Comparison of ENCODE assay signal across 10 cellular contexts in the genomic region with DNA sequence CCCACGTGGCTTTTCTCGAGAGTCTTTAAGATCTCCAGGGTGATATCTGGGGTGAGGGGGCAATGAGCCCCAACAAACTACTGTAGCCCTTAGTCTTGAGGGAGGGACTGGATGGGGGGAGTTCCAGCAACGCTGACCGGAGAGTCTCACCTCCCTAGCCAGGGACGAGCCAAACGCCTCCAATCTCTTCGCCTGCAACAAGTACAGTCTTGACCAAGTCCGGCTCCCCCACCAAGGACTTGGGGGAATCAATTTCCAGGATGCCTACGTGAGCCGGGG. TPM values are rescaled to one million over a fixed set of nuclear protein-coding genes. Genes with fewer than 3 reads are reported as not detected.
DNase-seq lines count a peak whose midpoint lies in the region; TF ChIP-seq lines count a peak whose summit lies in the region.
"Had no signal": no experiment of that assay in that cellular context is flagged by ENCODE, and none has a peak within 500 bp of the region (broad histone marks: within the 10 kb centered on the region; RNA-seq: fewer than 3 reads in every experiment).

No MANE protein-coding gene starts in this region.

- TF ChIP-seq CTCF in astrocyte of the cerebellum (IDR thresholded peaks at IDR 0.05; ENCODE audit: low read depth, low read length, missing control alignments) (no peak), hepatocyte (IDR thresholded peaks at IDR 0.05; ENCODE audit: poor library complexity) (no peak), progenitor cell of endocrine pancreas (IDR thresholded peaks at IDR 0.05; ENCODE audit: unreplicated experiment) (no peak)

- H3K27me3 ChIP-seq in CD8-positive, alpha-beta memory T cell (ENCODE audit: insufficient read depth, low read length, poor library complexity, severe bottlenecking): peaks cover 26% of the 10 kb centered on the region
- H3K27me3 ChIP-seq in hepatocyte: no peaks in the 10 kb centered on the region

- no peak for DNase-seq in CD8-positive, alpha-beta memory T cell
- no peak for DNase-seq in astrocyte of the cerebellum (ENCODE audit: low read depth)
- no peak for DNase-seq in hepatocyte (ENCODE audit: low spot score)
- DNase-seq in progenitor cell of endocrine pancreas (ENCODE audit: low spot score, unreplicated experiment): no peak
- no peak for DNase-seq in NCI-H1436 (lab: John Stamatoyannopoulos, UW)
- no peak for DNase-seq in activated T-helper 2 cell treated with anti-CD3 and anti-CD28 coated beads, Interferon-gamma antibody, Interleukin-2, Interleukin-4, amounts not matched to agents 10 μg/mL and 5 μg/mL and 100 μg/mL, durations not matched to agents 14 hours and 24 hours and 36 hours (ENCODE audit: low spot score)
- no peak for DNase-seq in NCI-H524 (lab: John Stamatoyannopoulos, UW)
- no peak for DNase-seq in hippocampal formation (lab: John Stamatoyannopoulos, UW)
- DNase-seq: activated CD8-positive, alpha-beta memory T cell treated with anti-CD3 and anti-CD28 coated beads, Interleukin-2, amount 10 ng/mL, durations not matched to agents 7 days and 5 days; CD4-positive, CD25-positive, alpha-beta regulatory T cell had no signal

- intact Hi-C loops in activated T-helper 2 cell treated with anti-CD3 and anti-CD28 coated beads, Interferon-gamma antibody, Interleukin-2, Interleukin-4, amounts not matched to agents 10 μg/mL and 5 μg/mL and 100 μg/mL, durations not matched to agents 14 hours and 24 hours and 36 hours (cut with micrococcal nuclease): loop anchor here (5.0 kb wide), 1 partner anchor 336 kb away; no protein-coding TSS in a partner anchor

- no peaks in the 10 kb centered on the region for H3K4me1 ChIP-seq in CD8-positive, alpha-beta memory T cell (ENCODE audit: insufficient read depth, low read length)
- H3K4me1 ChIP-seq in hepatocyte (ENCODE audit: insufficient read depth): peaks cover 57% of the 10 kb centered on the region

- H3K4me3 ChIP-seq in CD8-positive, alpha-beta memory T cell (ENCODE audit: low read length): no peak overlapping the region
- peak overlapping the region; percentile 58 for H3K4me3 ChIP-seq in astrocyte of the cerebellum (ENCODE audit: low read depth, low read length)
- H3K4me3 ChIP-seq in hepatocyte: peak overlapping the region; percentile 77

- no peaks in the 10 kb centered on the region for H3K36me3 Mint-ChIP-seq in CD8-positive, alpha-beta memory T cell
- peaks cover 4% of the 10 kb centered on the region for H3K36me3 Mint-ChIP-seq in progenitor cell of endocrine pancreas (ENCODE audit: insufficient read depth)
- H3K36me3 Mint-ChIP-seq in activated T-helper 2 cell treated with anti-CD3 and anti-CD28 coated beads, Interferon-gamma antibody, Interleukin-2, Interleukin-4, amounts not matched to agents 10 μg/mL and 5 μg/mL and 100 μg/mL, durations not matched to agents 14 hours and 24 hours and 36 hours (ENCODE audit: low read depth): no peaks in the 10 kb centered on the region
- H3K36me3 Mint-ChIP-seq: activated CD8-positive, alpha-beta memory T cell treated with anti-CD3 and anti-CD28 coated beads, Interleukin-2, amount 10 ng/mL, durations not matched to agents 7 days and 5 days; CD4-positive, CD25-positive, alpha-beta regulatory T cell had no signal

- no peak overlapping the region for H3K4me3 Mint-ChIP-seq in CD8-positive, alpha-beta memory T cell
- H3K4me3 Mint-ChIP-seq in progenitor cell of endocrine pancreas (ENCODE audit: low read depth): peak overlapping the region; percentile 91
- no peak overlapping the region for H3K4me3 Mint-ChIP-seq in activated T-helper 2 cell treated with anti-CD3 and anti-CD28 coated beads, Interferon-gamma antibody, Interleukin-2, Interleukin-4, amounts not matched to agents 10 μg/mL and 5 μg/mL and 100 μg/mL, durations not matched to agents 14 hours and 24 hours and 36 hours (ENCODE audit: low read depth)
- H3K4me3 Mint-ChIP-seq: activated CD8-positive, alpha-beta memory T cell treated with anti-CD3 and anti-CD28 coated beads, Interleukin-2, amount 10 ng/mL, durations not matched to agents 7 days and 5 days; CD4-positive, CD25-positive, alpha-beta regulatory T cell had no signal

- peak overlapping the region; percentile 28 for H2AFZ ChIP-seq in hepatocyte

- no peaks in the 10 kb centered on the region for H3K9me3 ChIP-seq in CD8-positive, alpha-beta memory T cell (ENCODE audit: low read length)
- no peaks in the 10 kb centered on the region for H3K9me3 ChIP-seq in hepatocyte (ENCODE audit: low read depth)

- peaks cover 34% of the 10 kb centered on the region for H3K79me2 ChIP-seq in hepatocyte

- peak overlapping the region; percentile 95 for H3K4me2 ChIP-seq in hepatocyte

- CTCF ChIA-PET in CD8-positive, alpha-beta memory T cell (lab: Charles Lee): no interaction called here

- peaks cover 21% of the 10 kb centered on the region for H4K20me1 ChIP-seq in hepatocyte (ENCODE audit: insufficient read depth, poor library complexity, severe bottlenecking)

- peaks cover 62 to 68% of the 10 kb centered on the region in 2 donors for H3K27me3 Mint-ChIP-seq in CD8-positive, alpha-beta memory T cell
- H3K27me3 Mint-ChIP-seq in progenitor cell of endocrine pancreas: no peaks in the 10 kb centered on the region
- peaks cover 65% of the 10 kb centered on the region for H3K27me3 Mint-ChIP-seq in activated T-helper 2 cell treated with anti-CD3 and anti-CD28 coated beads, Interferon-gamma antibody, Interleukin-2, Interleukin-4, amounts not matched to agents 10 μg/mL and 5 μg/mL and 100 μg/mL, durations not matched to agents 14 hours and 24 hours and 36 hours (ENCODE audit: low read depth)

- WGBS in hepatocyte (ENCODE audit: low lambda C conversion rate, missing lambda C conversion rate): 6% methylated on average over 10 of the region's 10 CpGs

- H3K36me3 ChIP-seq in CD8-positive, alpha-beta memory T cell (ENCODE audit: insufficient read depth, low read length): no peaks in the 10 kb centered on the region
- no peaks in the 10 kb centered on the region for H3K36me3 ChIP-seq in hepatocyte (replicated peaks; ENCODE audit: insufficient read depth, low read depth)

- H3K27ac ChIP-seq in CD8-positive, alpha-beta memory T cell (ENCODE audit: low read depth, low read length): peak overlapping the region; percentile 73
- H3K27ac ChIP-seq in hepatocyte: peak overlapping the region; percentile 94

- in situ Hi-C loops in astrocyte of the cerebellum (cut with HindIII; ENCODE audit: low sequenced_read_pairs): no loop called here

- H3K9me2 ChIP-seq in hepatocyte (replicated peaks; ENCODE audit: insufficient read depth): no peaks in the 10 kb centered on the region

- no peak overlapping the region for H3K27ac Mint-ChIP-seq in CD8-positive, alpha-beta memory T cell
- H3K27ac Mint-ChIP-seq in progenitor cell of endocrine pancreas: peak overlapping the region; percentile 91
- no peak overlapping the region for H3K27ac Mint-ChIP-seq in activated T-helper 2 cell treated with anti-CD3 and anti-CD28 coated beads, Interferon-gamma antibody, Interleukin-2, Interleukin-4, amounts not matched to agents 10 μg/mL and 5 μg/mL and 100 μg/mL, durations not matched to agents 14 hours and 24 hours and 36 hours
- H3K27ac Mint-ChIP-seq: activated CD8-positive, alpha-beta memory T cell treated with anti-CD3 and anti-CD28 coated beads, Interleukin-2, amount 10 ng/mL, durations not matched to agents 7 days and 5 days; CD4-positive, CD25-positive, alpha-beta regulatory T cell had no signal

- peaks cover 5 to 23% (median 10%) of the 10 kb centered on the region in 3 donors for H3K4me1 Mint-ChIP-seq in CD8-positive, alpha-beta memory T cell
- peaks cover 41% of the 10 kb centered on the region for H3K4me1 Mint-ChIP-seq in progenitor cell of endocrine pancreas (ENCODE audit: low read depth)
- no peaks in the 10 kb centered on the region for H3K4me1 Mint-ChIP-seq in activated T-helper 2 cell treated with anti-CD3 and anti-CD28 coated beads, Interferon-gamma antibody, Interleukin-2, Interleukin-4, amounts not matched to agents 10 μg/mL and 5 μg/mL and 100 μg/mL, durations not matched to agents 14 hours and 24 hours and 36 hours (ENCODE audit: low read depth)
- H3K4me1 Mint-ChIP-seq: activated CD8-positive, alpha-beta memory T cell treated with anti-CD3 and anti-CD28 coated beads, Interleukin-2, amount 10 ng/mL, durations not matched to agents 7 days and 5 days had no signal

- peaks cover 0 to 2% (median 0%) of the 10 kb centered on the region in 5 donors for H3K9me3 Mint-ChIP-seq in CD8-positive, alpha-beta memory T cell
- H3K9me3 Mint-ChIP-seq in progenitor cell of endocrine pancreas (ENCODE audit: low read depth): no peaks in the 10 kb centered on the region
- no peaks in the 10 kb centered on the region for H3K9me3 Mint-ChIP-seq in activated T-helper 2 cell treated with anti-CD3 and anti-CD28 coated beads, Interferon-gamma antibody, Interleukin-2, Interleukin-4, amounts not matched to agents 10 μg/mL and 5 μg/mL and 100 μg/mL, durations not matched to agents 14 hours and 24 hours and 36 hours

- POLR2A ChIA-PET in CD8-positive, alpha-beta memory T cell (lab: Charles Lee): no interaction called here

RNA-seq across cellular contexts. Expression of a gene that starts 0.4 kb away (rescaled TPM):
- not detected for total RNA-seq in CD8-positive, alpha-beta memory T cell
- not detected for polyA plus RNA-seq in CD8-positive, alpha-beta memory T cell
- total RNA-seq in hepatocyte: 36.4 and 51.7 TPM in 2 replicates
- polyA plus RNA-seq in hepatocyte: 46.8 and 55.9 TPM in 2 replicates
- 31.6 and 33.8 TPM in 2 replicates for total RNA-seq in progenitor cell of endocrine pancreas
- not detected in 2 replicates for total RNA-seq in activated T-helper 2 cell treated with anti-CD3 and anti-CD28 coated beads, Interferon-gamma antibody, Interleukin-2, Interleukin-4, amounts not matched to agents 10 μg/mL and 5 μg/mL and 100 μg/mL, durations not matched to agents 14 hours and 24 hours and 36 hours
- total RNA-seq: activated CD8-positive, alpha-beta memory T cell treated with anti-CD3 and anti-CD28 coated beads, Interleukin-2, amount 10 ng/mL, durations not matched to agents 7 days and 5 days; CD4-positive, CD25-positive, alpha-beta regulatory T cell had no signal
- polyA plus RNA-seq: CD4-positive, CD25-positive, alpha-beta regulatory T cell had no signal

RNA-seq across cellular contexts. Expression of a gene that starts 15.8 kb away (rescaled TPM):
- not detected for total RNA-seq in CD8-positive, alpha-beta memory T cell
- polyA plus RNA-seq in CD8-positive, alpha-beta memory T cell: not detected
- total RNA-seq in hepatocyte (0.27 TPM in 1 of 2 replicates, not detected in the other), progenitor cell of endocrine pancreas (0.19 and 0.36 TPM in 2 replicates)
- polyA plus RNA-seq in hepatocyte: not detected in 2 replicates
- total RNA-seq in activated T-helper 2 cell treated with anti-CD3 and anti-CD28 coated beads, Interferon-gamma antibody, Interleukin-2, Interleukin-4, amounts not matched to agents 10 μg/mL and 5 μg/mL and 100 μg/mL, durations not matched to agents 14 hours and 24 hours and 36 hours: not detected in 2 replicates
- total RNA-seq: activated CD8-positive, alpha-beta memory T cell treated with anti-CD3 and anti-CD28 coated beads, Interleukin-2, amount 10 ng/mL, durations not matched to agents 7 days and 5 days; CD4-positive, CD25-positive, alpha-beta regulatory T cell had no signal
- polyA plus RNA-seq: CD4-positive, CD25-positive, alpha-beta regulatory T cell had no signal

RNA-seq across cellular contexts. Expression of a gene that starts 58.4 kb away (rescaled TPM):
- under 1 TPM; 0.49 to 0.61 TPM for total RNA-seq in CD8-positive, alpha-beta memory T cell
- polyA plus RNA-seq in CD8-positive, alpha-beta memory T cell: not detected
- total RNA-seq in hepatocyte (11.2 and 11.4 TPM in 2 replicates), progenitor cell of endocrine pancreas (27.5 and 28.1 TPM in 2 replicates)
- 5.5 and 6.4 TPM in 2 replicates for polyA plus RNA-seq in hepatocyte
- total RNA-seq in activated T-helper 2 cell treated with anti-CD3 and anti-CD28 coated beads, Interferon-gamma antibody, Interleukin-2, Interleukin-4, amounts not matched to agents 10 μg/mL and 5 μg/mL and 100 μg/mL, durations not matched to agents 14 hours and 24 hours and 36 hours: not detected in 2 replicates
- total RNA-seq: CD4-positive, CD25-positive, alpha-beta regulatory T cell had no signal

Comparison
In these comparisons a context has a peak if more than half of its experiments do, and no peak if none do; other contexts are left out.
1. RNA of a gene that starts 0.4 kb away (total RNA-seq): 36.4 to 51.7 TPM in hepatocyte and 31.6 to 33.8 TPM in progenitor cell of endocrine pancreas; not detected in CD8-positive, alpha-beta memory T cell and not detected in activated T-helper 2 cell treated with anti-CD3 and anti-CD28 coated beads, Interferon-gamma antibody, Interleukin-2, Interleukin-4, amounts not matched to agents 10 μg/mL and 5 μg/mL and 100 μg/mL, durations not matched to agents 14 hours and 24 hours and 36 hours; every median in the first group is over 10 times any median in the second.